Comparison of ENCODE assay signal across 30 cellular contexts in the genomic region with DNA sequence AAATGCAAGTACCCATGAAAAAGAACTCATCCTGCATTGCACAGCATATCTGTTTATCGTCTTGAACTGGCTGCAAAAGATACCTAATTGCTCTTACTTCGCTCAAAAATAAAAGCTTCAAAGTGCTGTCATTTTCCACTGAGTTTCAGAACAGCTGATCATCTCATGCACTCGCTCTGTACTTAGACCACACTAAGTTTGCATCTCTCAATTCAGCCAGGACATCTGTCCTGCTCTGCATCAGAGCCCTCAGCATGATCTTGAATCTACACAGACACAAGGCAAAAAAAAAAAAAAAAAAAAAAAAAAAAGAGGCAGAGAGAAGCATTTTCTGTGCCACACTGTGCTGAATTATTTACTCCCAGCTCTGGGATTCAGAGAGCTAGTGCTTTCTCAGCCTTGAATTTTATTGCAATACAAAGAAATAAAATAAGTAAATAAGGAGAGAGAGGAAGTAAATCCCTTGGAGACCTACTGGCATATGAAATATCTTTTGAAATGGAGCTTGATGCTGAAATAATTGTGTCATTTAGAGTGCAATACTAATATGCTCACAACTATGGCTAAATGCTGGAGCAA.
"Had no signal": no experiment of that assay in that cellular context is flagged by ENCODE, and none has a peak within 500 bp of the region (broad histone marks: within the 10 kb centered on the region; RNA-seq: fewer than 3 reads in every experiment).

No MANE protein-coding gene starts in this region.

- H3K27ac Mint-ChIP-seq: activated CD4-positive, alpha-beta memory T cell treated with anti-CD3 and anti-CD28 coated beads, Interleukin-2, amount 10 ng/mL, durations not matched to agents 7 days and 5 days; activated CD4-positive, alpha-beta T cell treated with anti-CD3 and anti-CD28 coated beads, Interleukin-2, amount 10 ng/mL, durations not matched to agents 7 days and 5 days; activated naive CD4-positive, alpha-beta T cell treated with anti-CD3 and anti-CD28 coated beads, Interleukin-2, amount 10 ng/mL, durations not matched to agents 7 days and 5 days; activated T-cell treated with anti-CD3 and anti-CD28 coated beads, Interleukin-2, amount 50 U/mL, for 24 hours; nephron; stimulated activated effector memory CD8-positive, alpha-beta T cell treated with anti-CD3 and anti-CD28 coated beads, Interleukin-12 subunit alpha, Interleukin-12 subunit beta, amount 100 ng/mL, for 72 hours; stimulated activated naive CD8-positive, alpha-beta T cell treated with anti-CD3 and anti-CD28 coated beads, Interleukin-15, Interleukin-2, amounts not matched to agents 100 ng/mL and 50 ng/mL, for 24 hours; T-helper 17 cell; WTC11 had no signal

- H3K27ac ChIP-seq: brain microvascular endothelial cell, coronary artery, dorsolateral prefrontal cortex, gastrocnemius medialis, left lung, lower lobe of right lung, neutrophil, right lobe of liver, upper lobe of left lung had no signal

- H3K9me3 Mint-ChIP-seq: activated CD4-positive, alpha-beta memory T cell treated with anti-CD3 and anti-CD28 coated beads, Interleukin-2, amount 10 ng/mL, durations not matched to agents 7 days and 5 days; activated naive CD4-positive, alpha-beta T cell treated with anti-CD3 and anti-CD28 coated beads, Interleukin-2, amount 10 ng/mL, durations not matched to agents 7 days and 5 days; nephron; stimulated activated effector memory CD8-positive, alpha-beta T cell treated with anti-CD3 and anti-CD28 coated beads, Interleukin-12 subunit alpha, Interleukin-12 subunit beta, amount 100 ng/mL, for 72 hours had no signal

- DNase-seq: activated CD4-positive, alpha-beta memory T cell treated with anti-CD3 and anti-CD28 coated beads, Interleukin-2, amount 10 ng/mL, durations not matched to agents 7 days and 5 days; activated CD4-positive, alpha-beta T cell treated with anti-CD3 and anti-CD28 coated beads for 1 hour; activated CD4-positive, alpha-beta T cell treated with anti-CD3 and anti-CD28 coated beads, Interleukin-2, amount 10 ng/mL, durations not matched to agents 7 days and 5 days; activated CD8-positive, alpha-beta memory T cell treated with anti-CD3 and anti-CD28 coated beads, Interleukin-2, amount 50 U/mL, for 48 hours; activated gamma-delta T cell; activated naive CD4-positive, alpha-beta T cell treated with anti-CD3 and anti-CD28 coated beads, Interleukin-2, amount 10 ng/mL, durations not matched to agents 7 days and 5 days; activated T-cell treated with anti-CD3 and anti-CD28 coated beads, Interleukin-2, amount 50 U/mL, for 24 hours; amniotic stem cell; brain microvascular endothelial cell; dorsolateral prefrontal cortex; effector memory CD4-positive, alpha-beta T cell; erythroblast; gastrocnemius medialis; hippocampal formation; left lung; lower lobe of right lung; mesenchymal stem cell; right lobe of liver; stimulated activated CD4-positive, alpha-beta T cell treated with anti-CD3 and anti-CD28 coated beads, Interleukin-12 subunit alpha, Interleukin-12 subunit beta, amount 100 ng/mL, for 4 hours; stimulated activated CD4-positive, alpha-beta T cell treated with anti-CD3 and anti-CD28 coated beads, Interleukin-4, amount 100 ng/mL, for 24 hours; T-helper 17 cell; T1000; upper lobe of left lung had no signal

- H3K4me3 ChIP-seq: coronary artery, dorsolateral prefrontal cortex, gastrocnemius medialis, left lung, lower lobe of right lung, right lobe of liver, upper lobe of left lung had no signal

- H3K27me3 ChIP-seq: brain microvascular endothelial cell, left lung, neutrophil, right lobe of liver, upper lobe of left lung had no signal

- H3K36me3 ChIP-seq: brain microvascular endothelial cell, gastrocnemius medialis, left lung, lower lobe of right lung, neutrophil, right lobe of liver, upper lobe of left lung had no signal

- H3K9me3 ChIP-seq: gastrocnemius medialis, left lung, lower lobe of right lung, neutrophil, right lobe of liver, upper lobe of left lung had no signal

- H3K4me3 Mint-ChIP-seq: activated CD4-positive, alpha-beta memory T cell treated with anti-CD3 and anti-CD28 coated beads, Interleukin-2, amount 10 ng/mL, durations not matched to agents 7 days and 5 days; activated CD4-positive, alpha-beta T cell treated with anti-CD3 and anti-CD28 coated beads, Interleukin-2, amount 10 ng/mL, durations not matched to agents 7 days and 5 days; activated naive CD4-positive, alpha-beta T cell treated with anti-CD3 and anti-CD28 coated beads, Interleukin-2, amount 10 ng/mL, durations not matched to agents 7 days and 5 days; activated T-cell treated with anti-CD3 and anti-CD28 coated beads, Interleukin-2, amount 50 U/mL, for 24 hours; nephron; stimulated activated effector memory CD8-positive, alpha-beta T cell treated with anti-CD3 and anti-CD28 coated beads, Interleukin-12 subunit alpha, Interleukin-12 subunit beta, amount 100 ng/mL, for 72 hours; stimulated activated naive CD8-positive, alpha-beta T cell treated with anti-CD3 and anti-CD28 coated beads, Interleukin-15, Interleukin-2, amounts not matched to agents 100 ng/mL and 50 ng/mL, for 24 hours; T-helper 17 cell; WTC11 had no signal

- H3K4me1 ChIP-seq: gastrocnemius medialis, left lung, lower lobe of right lung, right lobe of liver, upper lobe of left lung had no signal

- H3K27me3 Mint-ChIP-seq: activated CD4-positive, alpha-beta memory T cell treated with anti-CD3 and anti-CD28 coated beads, Interleukin-2, amount 10 ng/mL, durations not matched to agents 7 days and 5 days; activated CD4-positive, alpha-beta T cell treated with anti-CD3 and anti-CD28 coated beads, Interleukin-2, amount 10 ng/mL, durations not matched to agents 7 days and 5 days; activated naive CD4-positive, alpha-beta T cell treated with anti-CD3 and anti-CD28 coated beads, Interleukin-2, amount 10 ng/mL, durations not matched to agents 7 days and 5 days; stimulated activated naive CD8-positive, alpha-beta T cell treated with anti-CD3 and anti-CD28 coated beads, Interleukin-15, Interleukin-2, amounts not matched to agents 100 ng/mL and 50 ng/mL, for 24 hours; T-helper 17 cell had no signal

- H3K36me3 Mint-ChIP-seq: activated naive CD4-positive, alpha-beta T cell treated with anti-CD3 and anti-CD28 coated beads, Interleukin-2, amount 10 ng/mL, durations not matched to agents 7 days and 5 days; stimulated activated effector memory CD8-positive, alpha-beta T cell treated with anti-CD3 and anti-CD28 coated beads, Interleukin-12 subunit alpha, Interleukin-12 subunit beta, amount 100 ng/mL, for 72 hours had no signal

- FAIRE-seq: keratinocyte had no signal

- H3K4me1 Mint-ChIP-seq: activated CD4-positive, alpha-beta T cell treated with anti-CD3 and anti-CD28 coated beads, Interleukin-2, amount 10 ng/mL, durations not matched to agents 7 days and 5 days; nephron; stimulated activated effector memory CD8-positive, alpha-beta T cell treated with anti-CD3 and anti-CD28 coated beads, Interleukin-12 subunit alpha, Interleukin-12 subunit beta, amount 100 ng/mL, for 72 hours had no signal
